ENCODE assay signal across 26 cellular contexts in the genomic region with DNA sequence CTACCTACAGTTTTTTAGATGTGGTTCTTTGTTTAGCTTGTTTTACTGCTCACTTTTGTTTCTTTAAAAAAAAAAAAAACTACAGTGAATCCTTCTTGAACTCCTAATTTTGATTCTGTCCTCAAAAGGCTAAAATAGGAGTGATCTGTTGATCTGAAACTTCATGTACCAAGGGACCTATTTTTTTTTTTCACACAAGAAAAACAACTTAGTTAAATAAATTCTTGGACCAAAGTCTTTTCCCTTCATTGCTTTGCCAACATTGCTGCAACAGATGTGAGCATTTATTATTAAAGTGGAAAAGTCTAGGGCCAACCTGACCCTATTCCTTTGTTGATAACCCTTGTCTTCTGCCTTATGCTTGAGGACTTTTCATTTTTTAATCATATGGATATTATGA.
DNase-seq lines count a peak whose midpoint lies in the region; ATAC-seq, FAIRE-seq and TF ChIP-seq lines count a peak whose summit lies in the region.
"Had no signal": no experiment of that assay in that cellular context is flagged by ENCODE, and none has a peak within 500 bp of the region (broad histone marks: within the 10 kb centered on the region; RNA-seq: fewer than 3 reads in every experiment).

No MANE protein-coding gene starts in this region.

- no peaks in the 10 kb centered on the region for H3K79me2 ChIP-seq in HepG2 (ENCODE audit: insufficient read depth, low read length)

- intact Hi-C loops in HepG2 (cut with micrococcal nuclease; ENCODE audit: unreplicated experiment): no loop called here

- H3K27me3 ChIP-seq in BLaER1 treated with 17β-estradiol and CSF1 and Interleukin-3, amounts not matched to agents 10 nM and 100 nM: no peaks in the 10 kb centered on the region
- no peaks in the 10 kb centered on the region for H3K27me3 ChIP-seq in HepG2 (ENCODE audit: control insufficient read depth in 1 of 2, insufficient read depth in 2 of 2, low read length in 2 of 2)
- no peaks in the 10 kb centered on the region for H3K27me3 ChIP-seq in subcutaneous abdominal adipose tissue (ENCODE audit: control insufficient read depth in 5 of 5, insufficient read depth in 4 of 5, low read length in 5 of 5)
- no peaks in the 10 kb centered on the region for H3K27me3 ChIP-seq in gastroesophageal sphincter
- H3K27me3 ChIP-seq: MG63 had no signal

- TF ChIP-seq CTCF in AG10803 (conservative IDR thresholded peaks at IDR 0.05; ENCODE audit: low read length) (no peak), HepG2 (CRISPR knock-in tag; IDR thresholded peaks at IDR 0.05) (no peak), gastroesophageal sphincter (IDR thresholded peaks at IDR 0.05) (no peak)

- TF ChIP-seq RAD21 in HepG2 (CRISPR knock-in tag; IDR thresholded peaks at IDR 0.05): no peak

- CTCF ChIA-PET in HepG2 (lab: Yijun Ruan, JAX; ENCODE audit: low intra/inter-chr PET ratio, low total read pairs): no interaction called here

- H3K9ac ChIP-seq in BLaER1 treated with 17β-estradiol and CSF1 and Interleukin-3, amounts not matched to agents 10 nM and 100 nM: no peak overlapping the region; a peak in 1 of 22 replicates
- H3K9ac ChIP-seq in HepG2 (ENCODE audit: insufficient read depth, low read depth, low read length) (no peak overlapping the region), subcutaneous abdominal adipose tissue (ENCODE audit: low read length in 5 of 5) (peak overlapping the region in 1 of 5 donors; percentile 46)

- POLR2A ChIA-PET in HepG2 (lab: Yijun Ruan, JAX): no interaction called here

- DNase-seq in AG10803 (ENCODE audit: low read depth) (peak; percentile 21), HepG2 (ENCODE audit: low spot score) (no peak), KBM-7 (no peak), NCI-H2227 (lab: John Stamatoyannopoulos, UW; ENCODE audit: unreplicated experiment) (no peak)
- DNase-seq: Calu3, DMS79 treated with DMSO at 0.1 percent for 48 hours, GF-D8, H9, KG1, MG63, NCI-H1105 treated with DMSO at 0.1 percent for 48 hours, NCI-H146, NCI-H1930, NCI-H2107, NCI-H526 treated with DMSO at 0.1 percent for 48 hours, SIG-M5 had no signal

- peak overlapping the region in 10 of 11 experiments; percentile 20 to 87 (median 55); a peak in 17 of 22 replicates for H3K4me2 ChIP-seq in BLaER1 treated with 17β-estradiol and CSF1 and Interleukin-3, amounts not matched to agents 10 nM and 100 nM
- H3K4me2 ChIP-seq in HepG2 (ENCODE audit: low read depth, low read length): no peak overlapping the region
- H3K4me2 ChIP-seq: A549, GM23338 had no signal

- ATAC-seq in HepG2 (no peak), gastroesophageal sphincter (no peak)
- ATAC-seq: A549, GM23338, Panc1 had no signal

- BruUV-seq in HepG2 (replicated peaks; lab: Mats Ljungman, UMichigan): no TSS peak

- TF ChIP-seq EP300 in HepG2 (IDR thresholded peaks at IDR 0.05; ENCODE audit: low read depth in 2 of 2, low read length in 2 of 2): no peak
- no peak for TF ChIP-seq EP300 in HepG2 (CRISPR knock-in tag; IDR thresholded peaks at IDR 0.05; ENCODE audit: borderline replicate concordance)
- no peak for TF ChIP-seq EP300 in gastroesophageal sphincter (IDR thresholded peaks at IDR 0.05)

- H3K9me3 ChIP-seq in BLaER1 treated with 17β-estradiol and CSF1 and Interleukin-3, amounts not matched to agents 10 nM and 100 nM (replicated peaks in 1 of 11): no peaks in the 10 kb centered on the region
- H3K9me3 ChIP-seq in HepG2 (ENCODE audit: low read length) (no peaks in the 10 kb centered on the region), subcutaneous abdominal adipose tissue (ENCODE audit: control insufficient read depth in 5 of 5, low read length in 5 of 5) (no peaks in the 10 kb centered on the region), gastroesophageal sphincter (no peaks in the 10 kb centered on the region)
- H3K9me3 ChIP-seq: A549, MG63 had no signal

- peak overlapping the region in 9 of 11 experiments; percentile 48 to 92 (median 81); a peak in 17 of 22 replicates for H3K27ac ChIP-seq in BLaER1 treated with 17β-estradiol and CSF1 and Interleukin-3, amounts not matched to agents 10 nM and 100 nM
- H3K27ac ChIP-seq in HepG2 (ENCODE audit: extremely low read length, insufficient read depth, low read length): peak overlapping the region; percentile 20
- peak overlapping the region; percentile 84 for H3K27ac ChIP-seq in subcutaneous abdominal adipose tissue (ENCODE audit: low read depth, low read length)
- H3K27ac ChIP-seq in gastroesophageal sphincter: no peak overlapping the region
- H3K27ac ChIP-seq: A549, RWPE1, SK-N-MC had no signal

- TF ChIP-seq POLR2A in HepG2 (IDR thresholded peaks at IDR 0.05; ENCODE audit: insufficient read depth in 1 of 2, low read depth in 2 of 2, low read length in 2 of 2): no peak
- TF ChIP-seq POLR2A in gastroesophageal sphincter (IDR thresholded peaks at IDR 0.05): no peak

- peaks cover 46 to 78% (median 66%) of the 10 kb centered on the region in 10 experiments for H3K4me1 ChIP-seq in BLaER1 treated with 17β-estradiol and CSF1 and Interleukin-3, amounts not matched to agents 10 nM and 100 nM
- H3K4me1 ChIP-seq in HepG2 (ENCODE audit: insufficient read depth, low read length) (peaks cover 64% of the 10 kb centered on the region), subcutaneous abdominal adipose tissue (ENCODE audit: control insufficient read depth in 5 of 5, insufficient read depth in 5 of 5, low read length in 5 of 5) (peaks cover 3 to 69% (median 44%) of the 10 kb centered on the region in 5 donors), gastroesophageal sphincter (no peaks in the 10 kb centered on the region)

- FAIRE-seq in HepG2 (lab: Jason Lieb, UNC): no peak
- FAIRE-seq: GM12891, HTR-8/SVneo had no signal

- no peak overlapping the region for H2AFZ ChIP-seq in HepG2 (ENCODE audit: low read length)
- H2AFZ ChIP-seq: GM23338 had no signal

- in situ Hi-C loops in HepG2 (cut with HindIII; ENCODE audit: extremely low pct_ligation_motif_present, low pct_unique_long_range_greater_than_20kb) (no loop called here), KBM-7 (cut with MboI; ENCODE audit: low pct_unique_long_range_greater_than_20kb, low sequenced_read_pairs) (no loop called here)

- H3K36me3 ChIP-seq in BLaER1 treated with 17β-estradiol and CSF1 and Interleukin-3, amounts not matched to agents 10 nM and 100 nM: no peaks in the 10 kb centered on the region
- H3K36me3 ChIP-seq in HepG2 (replicated peaks in 1 of 2; ENCODE audit: control insufficient read depth in 1 of 2, insufficient read depth in 2 of 2, low read length in 2 of 2): peaks cover 30 to 73% of the 10 kb centered on the region in 2 experiments
- H3K36me3 ChIP-seq in subcutaneous abdominal adipose tissue (ENCODE audit: control insufficient read depth in 5 of 5, insufficient read depth in 5 of 5, low read length in 5 of 5): peaks cover 0 to 4% (median 2%) of the 10 kb centered on the region in 5 donors
- peaks cover 0 to 30% of the 10 kb centered on the region in 2 donors for H3K36me3 ChIP-seq in gastroesophageal sphincter

- H4K20me1 ChIP-seq in BLaER1 treated with 17β-estradiol and CSF1 and Interleukin-3, amounts not matched to agents 10 nM and 100 nM: no peaks in the 10 kb centered on the region
- no peaks in the 10 kb centered on the region for H4K20me1 ChIP-seq in HepG2 (ENCODE audit: insufficient read depth, low read length)

- H3K4me3 ChIP-seq in AG10803 (ENCODE audit: low read length): no peak overlapping the region
- H3K4me3 ChIP-seq in BLaER1 treated with 17β-estradiol and CSF1 and Interleukin-3, amounts not matched to agents 10 nM and 100 nM: no peak overlapping the region
- no peak overlapping the region for H3K4me3 ChIP-seq in HepG2 (replicated peaks in 1 of 3; ENCODE audit: insufficient read depth in 1 of 3, low read depth in 2 of 3, low read length in 3 of 3)
- no peak overlapping the region for H3K4me3 ChIP-seq in subcutaneous abdominal adipose tissue (ENCODE audit: low read depth in 1 of 5, low read length in 5 of 5)
- H3K4me3 ChIP-seq in gastroesophageal sphincter: no peak overlapping the region
- H3K4me3 ChIP-seq: A549, GM23338, MG63, SK-N-MC had no signal

TF ChIP-seq in HepG2, 621 proteins besides CTCF, POLR2A, EP300 and RAD21 (continues in another document):
- TF ChIP-seq ZNF660 (CRISPR knock-in tag; IDR thresholded peaks at IDR 0.05; ENCODE audit: borderline replicate concordance, low read depth): no peak
- TF ChIP-seq ZNF557 (CRISPR knock-in tag; IDR thresholded peaks at IDR 0.05): no peak
- no peak for TF ChIP-seq ZNF7 (CRISPR knock-in tag; IDR thresholded peaks at IDR 0.05)
- no peak for TF ChIP-seq ZFP1 (CRISPR knock-in tag; IDR thresholded peaks at IDR 0.05)
- TF ChIP-seq RBM39 (IDR thresholded peaks at IDR 0.05; ENCODE audit: low read depth, low read length, poor library complexity, severe bottlenecking): no peak
- TF ChIP-seq THAP11 (CRISPR knock-in tag; IDR thresholded peaks at IDR 0.05): no peak
- TF ChIP-seq ZNF143 (CRISPR knock-in tag; IDR thresholded peaks at IDR 0.05): no peak
- TF ChIP-seq MEIS2 (CRISPR knock-in tag; IDR thresholded peaks at IDR 0.05): no peak
- TF ChIP-seq RBFOX2 (IDR thresholded peaks at IDR 0.05; ENCODE audit: low read depth, low read length): no peak
- TF ChIP-seq ZBTB20 (CRISPR knock-in tag; IDR thresholded peaks at IDR 0.05; ENCODE audit: borderline replicate concordance, low read depth): no peak
- TF ChIP-seq PCBP2 (optimal IDR thresholded peaks at IDR 0.05; ENCODE audit: low read depth, low read length, poor library complexity, severe bottlenecking): no peak
- no peak for TF ChIP-seq MTF2 (CRISPR knock-in tag; IDR thresholded peaks at IDR 0.05; ENCODE audit: borderline replicate concordance)
- no peak for TF ChIP-seq SKI (IDR thresholded peaks at IDR 0.05; ENCODE audit: partially characterized antibody)
- TF ChIP-seq KAT8 (CRISPR knock-in tag; IDR thresholded peaks at IDR 0.05): no peak
- TF ChIP-seq ZNF782 (CRISPR knock-in tag; IDR thresholded peaks at IDR 0.05; ENCODE audit: borderline replicate concordance): no peak
- no peak for TF ChIP-seq TBX2 (CRISPR knock-in tag; IDR thresholded peaks at IDR 0.05; ENCODE audit: borderline replicate concordance)
- TF ChIP-seq, protein P1, sequence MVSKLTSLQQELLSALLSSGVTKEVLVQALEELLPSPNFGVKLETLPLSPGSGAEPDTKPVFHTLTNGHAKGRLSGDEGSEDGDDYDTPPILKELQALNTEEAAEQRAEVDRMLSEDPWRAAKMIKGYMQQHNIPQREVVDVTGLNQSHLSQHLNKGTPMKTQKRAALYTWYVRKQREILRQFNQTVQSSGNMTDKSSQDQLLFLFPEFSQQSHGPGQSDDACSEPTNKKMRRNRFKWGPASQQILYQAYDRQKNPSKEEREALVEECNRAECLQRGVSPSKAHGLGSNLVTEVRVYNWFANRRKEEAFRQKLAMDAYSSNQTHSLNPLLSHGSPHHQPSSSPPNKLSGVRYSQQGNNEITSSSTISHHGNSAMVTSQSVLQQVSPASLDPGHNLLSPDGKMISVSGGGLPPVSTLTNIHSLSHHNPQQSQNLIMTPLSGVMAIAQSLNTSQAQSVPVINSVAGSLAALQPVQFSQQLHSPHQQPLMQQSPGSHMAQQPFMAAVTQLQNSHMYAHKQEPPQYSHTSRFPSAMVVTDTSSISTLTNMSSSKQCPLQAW (CRISPR knock-in tag; IDR thresholded peaks at IDR 0.05): no peak
- no peak for TF ChIP-seq ZNF746 (CRISPR knock-in tag; IDR thresholded peaks at IDR 0.05)
- no peak for TF ChIP-seq CAMTA2 (CRISPR knock-in tag; IDR thresholded peaks at IDR 0.05; ENCODE audit: borderline replicate concordance)

Comparison
In these comparisons a context has a peak if more than half of its experiments do, and no peak if none do; other contexts are left out.
1. H3K27ac ChIP-seq: peak in BLaER1 treated with 17β-estradiol and CSF1 and Interleukin-3, amounts not matched to agents 10 nM and 100 nM (9 of 11), HepG2 (single experiment) and subcutaneous abdominal adipose tissue (single experiment); none in gastroesophageal sphincter (0 of 4).